ENCODE assay signal across 8 cellular contexts in genomic region chr12:51847830-51848727, GRCh38. TPM values are rescaled to one million over a fixed set of nuclear protein-coding genes. Genes with fewer than 3 reads are reported as not detected.
DNase-seq lines count a peak whose midpoint lies in the region; ATAC-seq, FAIRE-seq and TF ChIP-seq lines count a peak whose summit lies in the region.

Gene FIGNL2, minus strand, starts transcription at chr12:51848718. Its CDS starts 26,305 bp downstream, at chr12:51822413.

- peaks cover 14% of the 10 kb centered on the region; the same call in 1 of the 2 replicates for H4K20me1 ChIP-seq in K562 (replicated peaks; ENCODE audit: control insufficient read depth, insufficient read depth, low read length)

- POLR2A ChIA-PET in K562 (lab: Yijun Ruan, JAX) = no interaction called here

- H3K79me2 ChIP-seq in K562 (ENCODE audit: control insufficient read depth, insufficient read depth, low read length) = no peaks in the 10 kb centered on the region

- H3K9me1 ChIP-seq in K562 (ENCODE audit: control insufficient read depth, insufficient read depth, low read length) = no peaks in the 10 kb centered on the region

- H3K4me1 ChIP-seq in K562 (replicated peaks in 1 of 2; ENCODE audit: control insufficient read depth in 2 of 2, insufficient read depth in 2 of 2, low read length in 2 of 2) (peaks cover 0 to 21% of the 10 kb centered on the region in 2 experiments; a peak in 3 of 5 replicates), left lung (peaks cover 7 to 43% of the 10 kb centered on the region in 2 donors), stomach (peaks cover 22 to 39% (median 31%) of the 10 kb centered on the region in 4 donors)

- no peak for TF ChIP-seq POLR2A in K562 (conservative IDR thresholded peaks at IDR 0.05)
- TF ChIP-seq POLR2A in stomach (IDR thresholded peaks at IDR 0.05) = no peak

- no peak for TF ChIP-seq RAD21 in K562 (CRISPR knock-in tag; conservative IDR thresholded peaks at IDR 0.05 in 1 of 2, IDR thresholded peaks at IDR 0.05 in 1 of 2)

- H3K27ac ChIP-seq in K562 (ENCODE audit: extremely low read depth, low read depth, low read length) (no peak within 1 kb of the TSS), left lung (peak within 1 kb of the TSS; percentile 39 to 70), stomach (peak within 1 kb of the TSS; percentile 17 to 78 (median 53))

- H3K9me3 ChIP-seq in K562 (replicated peaks; ENCODE audit: control insufficient read depth, insufficient read depth, low read depth, low read length) (no peaks in the 10 kb centered on the region), left lung (no peaks in the 10 kb centered on the region), stomach (no peaks in the 10 kb centered on the region)

- intact Hi-C loops in K562 (cut with micrococcal nuclease) (no loop called here), left lung (cut with DNase I) (no loop called here), stomach (cut with DNase I; ENCODE audit: low total_unique reads) (no loop called here)

- TF ChIP-seq CTCF in K562 (IDR thresholded peaks at IDR 0.05 in 2 of 3, conservative IDR thresholded peaks at IDR 0.05 in 1 of 3; ENCODE audit: insufficient read depth in 2 of 3, low read depth in 1 of 3, low read length in 3 of 3) = no peak
- TF ChIP-seq CTCF in left lung (IDR thresholded peaks at IDR 0.05) = no peak
- TF ChIP-seq CTCF in stomach (IDR thresholded peaks at IDR 0.05) = no peak

- H3K4me2 ChIP-seq in K562 (ENCODE audit: insufficient read depth, low read length) = no peak within 1 kb of the TSS

- WGBS in K562 (ENCODE audit: insufficient coverage, low coverage, missing lambda C conversion rate) = 0% methylated on average over 13 of the region's 84 CpGs
- WGBS in stomach, 5 donors = 0 to 2% (median 1%) methylated on average over 29 to 84 of the region's 84 CpGs

- H3K4me3 ChIP-seq in H7 (ENCODE audit: insufficient read depth, low read depth, low read length) (peak within 1 kb of the TSS; percentile 76), K562 (no peak within 1 kb of the TSS), left lung (peak within 1 kb of the TSS; percentile 26 to 46), stomach (peak within 1 kb of the TSS; percentile 48 to 62 (median 49))

- H3K9ac ChIP-seq in K562 (ENCODE audit: insufficient read depth in 1 of 2, low read depth in 2 of 2, low read length in 2 of 2) = no peak within 1 kb of the TSS; a peak in 1 of 4 replicates

- H3K36me3 ChIP-seq in H7 (replicated peaks; ENCODE audit: control insufficient read depth, insufficient read depth, low read length) (no peaks in the 10 kb centered on the region), K562 (ENCODE audit: control insufficient read depth, insufficient read depth, low read length) (no peaks in the 10 kb centered on the region), left lung (no peaks in the 10 kb centered on the region), stomach (no peaks in the 10 kb centered on the region)

- no TSS peak for BruUV-seq in K562 (replicated peaks; lab: Mats Ljungman, UMichigan)

- in situ Hi-C loops in K562 (cut with MboI) = no loop called here

- TF ChIP-seq EP300 in K562 (IDR thresholded peaks at IDR 0.05; ENCODE audit: low read length) (no peak), stomach (IDR thresholded peaks at IDR 0.05) (no peak)

- CTCF ChIA-PET in K562 (lab: Yijun Ruan, JAX; ENCODE audit: low intra/inter-chr PET ratio) = no interaction called here

- no peak within 1 kb of the TSS for H2AFZ ChIP-seq in K562 (ENCODE audit: low read depth, low read length)

- peak; percentile 88 for DNase-seq in H7
- DNase-seq in K562 (ENCODE audit: extremely low read depth in 1 of 4, low spot score in 3 of 4) = peak; percentile 25 to 73 (median 58)
- peak in 1 of 2 donors; percentile 82 for DNase-seq in left lung
- DNase-seq in stomach = no peak
- no peak for DNase-seq in UCSD-AML1 (lab: John Stamatoyannopoulos, UW; ENCODE audit: unreplicated experiment)
- no peak for DNase-seq in SIG-M5 treated with dmso at 0.1 percent for 504 hours (lab: John Stamatoyannopoulos, UW; ENCODE audit: unreplicated experiment)
- no peak for DNase-seq in NCI-H187 treated with DMSO at 0.1 percent for 48 hours (lab: John Stamatoyannopoulos, UW)
- no peak for DNase-seq in frontal cortex (ENCODE audit: low spot score in 2 of 2)

- FAIRE-seq in K562 (lab: Jason Lieb, UNC) (no peak), frontal cortex (lab: Jason Lieb, UNC) (no peak)

- peak; percentile 54 for ATAC-seq in K562
- ATAC-seq in left lung = peak; percentile 61

- peaks cover 53% of the 10 kb centered on the region for H3K27me3 ChIP-seq in H7 (ENCODE audit: control insufficient read depth, insufficient read depth, low read length)
- peaks cover 29 to 65% of the 10 kb centered on the region in 2 experiments; a peak in 4 of 5 replicates for H3K27me3 ChIP-seq in K562 (ENCODE audit: control insufficient read depth in 2 of 2, insufficient read depth in 2 of 2, low read length in 2 of 2)
- peaks cover 44 to 78% of the 10 kb centered on the region in 2 donors for H3K27me3 ChIP-seq in left lung
- H3K27me3 ChIP-seq in stomach = peaks cover 11 to 86% (median 48%) of the 10 kb centered on the region in 3 donors

TF ChIP-seq in K562, 482 proteins besides CTCF, POLR2A, EP300 and RAD21:
- TF ChIP-seq KDM1A (IDR thresholded peaks at IDR 0.05) (0 out of 4 replicates have a peak, but pooled peaks of 1 of the 2 experiments have one; percentile 7), ZBTB7A (IDR thresholded peaks at IDR 0.05; ENCODE audit: borderline replicate concordance, control insufficient read depth, low read depth, low read length) (0 out of 2 replicates have a peak, but pooled peaks have one; percentile 32), RNF2 (IDR thresholded peaks at IDR 0.05) (no peak), PCBP1 (IDR thresholded peaks at IDR 0.05; ENCODE audit: low read depth, low read length, poor library complexity, severe bottlenecking) (peak; percentile 9), EGR1 (conservative IDR thresholded peaks at IDR 0.05) (peak; percentile 45; the same call in 1 of the 2 replicates), MTA2 (IDR thresholded peaks at IDR 0.05; ENCODE audit: low read depth) (no peak)
- TF ChIP-seq, protein P1, sequence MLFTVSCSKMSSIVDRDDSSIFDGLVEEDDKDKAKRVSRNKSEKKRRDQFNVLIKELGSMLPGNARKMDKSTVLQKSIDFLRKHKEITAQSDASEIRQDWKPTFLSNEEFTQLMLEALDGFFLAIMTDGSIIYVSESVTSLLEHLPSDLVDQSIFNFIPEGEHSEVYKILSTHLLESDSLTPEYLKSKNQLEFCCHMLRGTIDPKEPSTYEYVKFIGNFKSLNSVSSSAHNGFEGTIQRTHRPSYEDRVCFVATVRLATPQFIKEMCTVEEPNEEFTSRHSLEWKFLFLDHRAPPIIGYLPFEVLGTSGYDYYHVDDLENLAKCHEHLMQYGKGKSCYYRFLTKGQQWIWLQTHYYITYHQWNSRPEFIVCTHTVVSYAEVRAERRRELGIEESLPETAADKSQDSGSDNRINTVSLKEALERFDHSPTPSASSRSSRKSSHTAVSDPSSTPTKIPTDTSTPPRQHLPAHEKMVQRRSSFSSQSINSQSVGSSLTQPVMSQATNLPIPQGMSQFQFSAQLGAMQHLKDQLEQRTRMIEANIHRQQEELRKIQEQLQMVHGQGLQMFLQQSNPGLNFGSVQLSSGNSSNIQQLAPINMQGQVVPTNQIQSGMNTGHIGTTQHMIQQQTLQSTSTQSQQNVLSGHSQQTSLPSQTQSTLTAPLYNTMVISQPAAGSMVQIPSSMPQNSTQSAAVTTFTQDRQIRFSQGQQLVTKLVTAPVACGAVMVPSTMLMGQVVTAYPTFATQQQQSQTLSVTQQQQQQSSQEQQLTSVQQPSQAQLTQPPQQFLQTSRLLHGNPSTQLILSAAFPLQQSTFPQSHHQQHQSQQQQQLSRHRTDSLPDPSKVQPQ (CRISPR knock-in tag; IDR thresholded peaks at IDR 0.05; ENCODE audit: borderline replicate concordance) = no peak

RNA-seq across cellular contexts. Expression of gene FIGNL2, which starts in this region (rescaled TPM):
- total RNA-seq in H7 (2014; rRNA removed; shearing (Covaris generic)) = 5.0 and 5.8 TPM in 2 replicates
- 0.07 TPM in 1 of 2 replicates, not detected in the other for total RNA-seq in K562 (2011; cell fraction: chromatin; rRNA removed; ENCODE audit: low replicate concordance)
- total RNA-seq in K562 (2011; cell fraction: nucleolus; rRNA removed) = 0.17 TPM in 1 of 2 replicates, not detected in the other
- total RNA-seq in K562 (2011; cell fraction: nucleoplasm; rRNA removed) = not detected in 2 replicates
- not detected in 2 replicates for total RNA-seq in K562 (2014; rRNA removed)
- total RNA-seq in K562 (2014; rRNA removed; fragmentation: Illumina TruSeq; extraction: Trizol) = not detected in 2 replicates
- total RNA-seq in K562 (2015; rRNA removed; fragmentation: Illumina TruSeq; extraction: Trizol) = not detected in 2 replicates
- not detected in 2 replicates for total RNA-seq in K562 (2021)
- polyA plus RNA-seq in K562 (2011; rRNA removed) = 0.01 TPM in 1 of 2 replicates, not detected in the other
- polyA plus RNA-seq in K562 (2011; cell fraction: cytosol; rRNA removed) = 0.01 TPM in 1 of 2 replicates, not detected in the other
- polyA plus RNA-seq in K562 (2011; cell fraction: nucleus; rRNA removed) = 0.04 TPM in 1 of 2 replicates, not detected in the other
- polyA plus RNA-seq in K562 (2012) = not detected in 2 replicates
- polyA plus RNA-seq in K562 (2014; fragmentation: Illumina TruSeq; extraction: Trizol) = not detected in 2 replicates
- polyA plus RNA-seq in K562 (2014; fragmentation: Nextera tagmentation; extraction: Ambion mirVana) = not detected
- not detected in 2 replicates for polyA plus RNA-seq in K562 (2014; rRNA removed)
- polyA minus RNA-seq in K562 (2011; rRNA and poly(A)+ RNA removed) = not detected in 2 replicates
- not detected in 2 replicates for polyA minus RNA-seq in K562 (2011; cell fraction: cytosol; rRNA and poly(A)+ RNA removed)
- polyA minus RNA-seq in K562 (2011; cell fraction: nucleus; rRNA and poly(A)+ RNA removed) = not detected in 2 replicates
- 1 to 10 TPM in 1 of 2 donors, under 1 TPM in 1; 0.58 to 1.0 TPM for total RNA-seq in left lung
- total RNA-seq in stomach = 1 to 10 TPM in 1 of 5 donors, under 1 TPM in 2, not detected in 2; under 0.01 to 1.4 (median 0.73) TPM
- polyA plus RNA-seq in stomach = under 1 TPM in 2 of 3 donors, not detected in 1; 0.10 to 0.12 TPM
- 0.82 TPM for total RNA-seq in frontal cortex

Comparison
In these comparisons a context has a peak if more than half of its experiments do, and no peak if none do; other contexts are left out.
1. Peak in DNase-seq and ATAC-seq in K562; RNA of the gene not detected or under 1 TPM.